ENCODE assay signal across 8 cellular contexts in the genomic region with DNA sequence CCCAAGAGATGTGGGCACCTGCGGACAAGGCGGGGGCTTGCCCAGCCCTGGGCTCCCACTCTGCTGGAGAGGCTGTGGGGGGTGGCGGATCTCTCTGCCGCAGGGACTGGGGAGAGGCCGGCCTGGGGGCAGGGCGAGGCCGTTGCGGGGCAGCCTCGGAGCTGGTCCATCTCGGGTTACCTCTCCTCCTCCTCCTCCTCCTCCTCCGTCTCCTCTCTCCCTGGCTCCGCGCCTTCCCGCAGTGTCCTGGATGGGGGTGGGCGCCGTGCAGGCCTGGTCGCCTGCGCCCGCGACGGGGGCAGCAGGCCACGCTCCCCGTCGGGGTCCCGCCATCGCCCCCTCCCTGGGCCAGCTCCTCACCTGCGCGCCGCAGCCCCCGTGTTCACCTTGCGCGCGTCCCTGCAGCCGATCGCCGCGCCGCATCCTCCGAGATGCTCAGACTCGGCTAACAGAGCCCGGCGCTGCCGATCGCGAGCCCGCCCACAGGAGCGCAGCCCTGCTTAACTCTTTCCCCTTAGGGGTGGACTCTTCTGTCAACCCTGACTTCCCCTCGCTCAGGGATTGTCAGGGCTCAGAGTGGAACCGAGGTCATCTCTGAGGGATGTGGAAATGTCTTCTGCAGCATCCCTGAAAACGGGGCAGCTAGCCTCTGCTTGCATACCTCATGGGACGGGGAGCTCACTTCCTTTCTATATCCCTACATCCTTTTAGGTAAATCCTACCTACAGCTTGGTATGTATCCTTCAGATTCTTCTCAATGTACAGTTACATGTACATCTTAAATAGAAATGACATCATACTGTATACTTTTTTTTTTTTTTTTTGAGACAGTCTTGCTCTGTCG. TPM values are rescaled to one million over a fixed set of nuclear protein-coding genes. Genes with fewer than 3 reads are reported as not detected.
DNase-seq lines count a peak whose midpoint lies in the region; ATAC-seq and TF ChIP-seq lines count a peak whose summit lies in the region.

A gene (minus strand): TSS at position 447 of the 844 bp plus-strand sequence. CDS start 2,293 bp downstream, outside the sequence.

- H3K4me3 ChIP-seq in GM06990 (replicated peaks; ENCODE audit: low read depth, low read length), result peak within 1 kb of the TSS; percentile 90
- H3K4me3 ChIP-seq in mesenchymal stem cell (ENCODE audit: insufficient read depth in 1 of 2, low read depth in 1 of 2, low read length in 2 of 2), result peak within 1 kb of the TSS; percentile 84 to 90

- peak within 1 kb of the TSS; percentile 89 for H2AFZ ChIP-seq in mesenchymal stem cell (ENCODE audit: low read depth, low read length)

- H4K91ac ChIP-seq in mesenchymal stem cell (ENCODE audit: low read length), result no peak within 1 kb of the TSS

- no peak within 1 kb of the TSS for H2BK5ac ChIP-seq in mesenchymal stem cell (ENCODE audit: low read depth, low read length, poor library complexity, severe bottlenecking)

- peaks cover 22% of the 10 kb centered on the region for H3K4me1 Mint-ChIP-seq in dendritic cell treated with granulocyte-macrophage colony-stimulating factor and Interleukin-4, amounts not matched to agents 40 ng/mL and 50 ng/mL, for 4 days (ENCODE audit: low read depth)

- peak within 1 kb of the TSS; percentile 77 for H3K9ac ChIP-seq in mesenchymal stem cell (ENCODE audit: low read length)

- no peak within 1 kb of the TSS for H2AK5ac ChIP-seq in mesenchymal stem cell (ENCODE audit: low read length, severe bottlenecking)

- ATAC-seq in GM21515 (IDR thresholded peaks at IDR 0.05; ENCODE audit: unreplicated experiment), result peak; percentile 75
- peak; percentile 82 for ATAC-seq in stimulated activated naive CD8-positive, alpha-beta T cell treated with anti-CD3 and anti-CD28 coated beads, Interleukin-15, Interleukin-2, amounts not matched to agents 100 U/mL and 50 U/mL, for 24 hours

- peak within 1 kb of the TSS; percentile 6 to 54 for H3K4ac ChIP-seq in mesenchymal stem cell (ENCODE audit: low read depth in 1 of 2, low read length in 2 of 2)

- peaks cover 22% of the 10 kb centered on the region for H3K27me3 Mint-ChIP-seq in dendritic cell treated with granulocyte-macrophage colony-stimulating factor and Interleukin-4, amounts not matched to agents 40 ng/mL and 50 ng/mL, for 4 days

- no peak within 1 kb of the TSS for H3K27ac Mint-ChIP-seq in dendritic cell treated with granulocyte-macrophage colony-stimulating factor and Interleukin-4, amounts not matched to agents 40 ng/mL and 50 ng/mL, for 4 days

- peak within 1 kb of the TSS; percentile 52 for H2BK15ac ChIP-seq in mesenchymal stem cell (ENCODE audit: low read depth, poor library complexity, severe bottlenecking)

- intact Hi-C loops in dendritic cell treated with granulocyte-macrophage colony-stimulating factor and Interleukin-4, amounts not matched to agents 40 ng/mL and 50 ng/mL, for 4 days (cut with micrococcal nuclease), result no loop called here

- H3K4me1 ChIP-seq in mesenchymal stem cell (ENCODE audit: control insufficient read depth, insufficient read depth, low read depth, low read length), result peaks cover 21% of the 10 kb centered on the region

- H3K14ac ChIP-seq in mesenchymal stem cell (ENCODE audit: low read length in 2 of 2), result peak within 1 kb of the TSS in 1 of 2 experiments; percentile 44

- H3K27me3 ChIP-seq in GM06990 (replicated peaks; ENCODE audit: control insufficient read depth, insufficient read depth, low read length) (no peaks in the 10 kb centered on the region), mesenchymal stem cell (ENCODE audit: control insufficient read depth in 1 of 2, insufficient read depth in 1 of 2, low read length in 2 of 2) (no peaks in the 10 kb centered on the region)

- peak within 1 kb of the TSS; percentile 81 for H3K4me3 Mint-ChIP-seq in dendritic cell treated with granulocyte-macrophage colony-stimulating factor and Interleukin-4, amounts not matched to agents 40 ng/mL and 50 ng/mL, for 4 days

- 4% methylated on average over 43 of the region's 52 CpGs for WGBS in mesenchymal stem cell

- H3K36me3 Mint-ChIP-seq in dendritic cell treated with granulocyte-macrophage colony-stimulating factor and Interleukin-4, amounts not matched to agents 40 ng/mL and 50 ng/mL, for 4 days (ENCODE audit: low read depth), result no peaks in the 10 kb centered on the region

- no peak within 1 kb of the TSS for H2BK12ac ChIP-seq in mesenchymal stem cell (ENCODE audit: low read length in 2 of 2)

- no peaks in the 10 kb centered on the region for H3K9me3 ChIP-seq in KOPT-K1 (ENCODE audit: insufficient read depth, low read length, poor library complexity, severe bottlenecking)
- H3K9me3 ChIP-seq in mesenchymal stem cell (ENCODE audit: control insufficient read depth, low read length), result no peaks in the 10 kb centered on the region

- peak within 1 kb of the TSS; percentile 96 for H3K4me2 ChIP-seq in mesenchymal stem cell (ENCODE audit: low read length, poor library complexity, severe bottlenecking)

- H3K27ac ChIP-seq in KOPT-K1 (ENCODE audit: low read depth, low read length, poor library complexity, severe bottlenecking), result peak within 1 kb of the TSS; percentile 15
- no peak within 1 kb of the TSS for H3K27ac ChIP-seq in mesenchymal stem cell (ENCODE audit: low read length, poor library complexity, severe bottlenecking)

- peaks cover 10% of the 10 kb centered on the region for H3K79me1 ChIP-seq in mesenchymal stem cell (replicated peaks; ENCODE audit: low read length, poor library complexity, severe bottlenecking)

- peak within 1 kb of the TSS; percentile 35 to 85 for H3K18ac ChIP-seq in mesenchymal stem cell (ENCODE audit: low read depth in 1 of 2, low read length in 2 of 2)

- peaks cover 14% of the 10 kb centered on the region for H3K36me3 ChIP-seq in GM06990 (ENCODE audit: control insufficient read depth, insufficient read depth, low read length)
- H3K36me3 ChIP-seq in KOPT-K1 (ENCODE audit: insufficient read depth, low read length), result no peaks in the 10 kb centered on the region
- peaks cover 15 to 21% of the 10 kb centered on the region in 2 experiments for H3K36me3 ChIP-seq in mesenchymal stem cell (ENCODE audit: control insufficient read depth in 1 of 2, insufficient read depth in 2 of 2, low read depth in 1 of 2, low read length in 2 of 2)

- H3K9me3 Mint-ChIP-seq in dendritic cell treated with granulocyte-macrophage colony-stimulating factor and Interleukin-4, amounts not matched to agents 40 ng/mL and 50 ng/mL, for 4 days, result no peaks in the 10 kb centered on the region

- no peak for TF ChIP-seq CTCF in GM06990 (IDR thresholded peaks at IDR 0.05; ENCODE audit: insufficient read depth, low read length, poor library complexity, severe bottlenecking)

- H4K8ac ChIP-seq in mesenchymal stem cell (ENCODE audit: low read length), result peak within 1 kb of the TSS; percentile 86

- DNase-seq in GM06990 (ENCODE audit: extremely low read depth, insufficient read length), result peak; percentile 74
- peak; percentile 41 for DNase-seq in activated CD4-positive, alpha-beta T cell treated with anti-CD3 and anti-CD28 coated beads for 1 hour
- DNase-seq in mesenchymal stem cell, result peak; percentile 34
- peak; percentile 73 for DNase-seq in stimulated activated naive CD8-positive, alpha-beta T cell treated with anti-CD3 and anti-CD28 coated beads, Interleukin-15, Interleukin-2, amounts not matched to agents 100 U/mL and 50 U/mL, for 24 hours
- no peak for DNase-seq in NCI-H2107 (lab: John Stamatoyannopoulos, UW)

- no peak within 1 kb of the TSS for H3K23ac ChIP-seq in mesenchymal stem cell (ENCODE audit: low read length in 2 of 2)

- H2BK120ac ChIP-seq in mesenchymal stem cell (ENCODE audit: low read depth, low read length), result peak within 1 kb of the TSS; percentile 50

RNA-seq across cellular contexts. Expression of the gene that starts here (rescaled TPM):
- 2.9 TPM for polyA plus RNA-seq in mesenchymal stem cell (2013, experiment 1 of 2)
- 2.9 TPM for polyA plus RNA-seq in mesenchymal stem cell (2013, experiment 2 of 2)
